ENCODE assay signal across 16 cellular contexts in the genomic region with DNA sequence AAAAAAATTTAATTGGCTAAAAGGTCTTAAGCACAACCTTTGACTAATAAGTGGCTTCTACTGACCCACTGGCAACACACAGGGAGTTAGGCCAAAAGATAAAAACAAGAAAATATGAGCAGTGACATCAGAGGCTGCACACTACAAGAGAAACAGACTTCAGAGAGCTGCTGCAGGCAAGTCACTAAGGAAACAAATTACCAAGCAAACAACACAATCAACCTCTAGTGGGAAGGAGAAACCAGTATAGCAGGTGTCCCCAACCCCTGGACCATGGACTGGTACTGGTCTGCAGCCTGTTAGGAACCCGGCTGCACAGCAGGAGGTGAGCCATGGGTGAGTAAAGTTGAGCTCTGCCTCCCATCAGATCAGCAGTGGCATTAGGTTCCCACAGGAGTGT. TPM values are rescaled to one million over a fixed set of nuclear protein-coding genes. Genes with fewer than 3 reads are reported as not detected.
DNase-seq lines count a peak whose midpoint lies in the region; ATAC-seq and TF ChIP-seq lines count a peak whose summit lies in the region.
"Had no signal": no experiment of that assay in that cellular context is flagged by ENCODE, and none has a peak within 500 bp of the region (broad histone marks: within the 10 kb centered on the region; RNA-seq: fewer than 3 reads in every experiment).

No MANE protein-coding gene starts in this region.

- H3K27me3 ChIP-seq in PC-3 (ENCODE audit: low read length), result no peaks in the 10 kb centered on the region
- H3K27me3 ChIP-seq in heart right ventricle, result no peaks in the 10 kb centered on the region
- H3K27me3 ChIP-seq in smooth muscle cell (ENCODE audit: low read depth), result no peaks in the 10 kb centered on the region
- H3K27me3 ChIP-seq: neural progenitor cell, spleen, suprapubic skin had no signal

- H3K27ac Mint-ChIP-seq in stimulated activated naive CD8-positive, alpha-beta T cell treated with anti-CD3 and anti-CD28 coated beads, Interleukin-15, amount 100 ng/mL, for 72 hours, result no peak overlapping the region
- H3K27ac Mint-ChIP-seq: CD8-positive, alpha-beta memory T cell had no signal

- no peaks in the 10 kb centered on the region for H3K79me2 ChIP-seq in PC-3 (ENCODE audit: low read length)
- no peaks in the 10 kb centered on the region for H3K79me2 ChIP-seq in smooth muscle cell (ENCODE audit: low read depth)

- H3K9me3 Mint-ChIP-seq in stimulated activated naive CD8-positive, alpha-beta T cell treated with anti-CD3 and anti-CD28 coated beads, Interleukin-15, amount 100 ng/mL, for 72 hours, result no peaks in the 10 kb centered on the region
- H3K9me3 Mint-ChIP-seq: CD8-positive, alpha-beta memory T cell; neural progenitor cell had no signal

- H3K4me3 Mint-ChIP-seq in stimulated activated naive CD8-positive, alpha-beta T cell treated with anti-CD3 and anti-CD28 coated beads, Interleukin-15, amount 100 ng/mL, for 72 hours, result no peak overlapping the region
- H3K4me3 Mint-ChIP-seq: CD8-positive, alpha-beta memory T cell; neural progenitor cell had no signal

- ATAC-seq in PC-3 (peak; percentile 71), heart right ventricle (peak; percentile 43 to 95 (median 88))
- ATAC-seq in stimulated activated naive CD8-positive, alpha-beta T cell treated with anti-CD3 and anti-CD28 coated beads, Interleukin-15, amount 100 ng/mL, for 72 hours, result no peak

- H3K4me3 ChIP-seq in PC-3 (ENCODE audit: low read length) (no peak overlapping the region), heart right ventricle (no peak overlapping the region), smooth muscle cell (no peak overlapping the region)
- H3K4me3 ChIP-seq: HAP-1, neural progenitor cell, spleen, suprapubic skin had no signal

- H3K9me3 ChIP-seq in PC-3 (ENCODE audit: low read length) (no peaks in the 10 kb centered on the region), heart right ventricle (no peaks in the 10 kb centered on the region), smooth muscle cell (replicated peaks; ENCODE audit: low read depth) (no peaks in the 10 kb centered on the region)
- H3K9me3 ChIP-seq: HAP-1, spleen, suprapubic skin had no signal

- H3K4me2 ChIP-seq in PC-3 (ENCODE audit: low read length) (no peak overlapping the region), smooth muscle cell (no peak overlapping the region)
- H3K4me2 ChIP-seq: neural progenitor cell had no signal

- no peak overlapping the region for H2AFZ ChIP-seq in PC-3 (ENCODE audit: low read length)
- no peak overlapping the region for H2AFZ ChIP-seq in smooth muscle cell (ENCODE audit: low read depth)
- H2AFZ ChIP-seq: neural progenitor cell had no signal

- H3K4me1 Mint-ChIP-seq in stimulated activated naive CD8-positive, alpha-beta T cell treated with anti-CD3 and anti-CD28 coated beads, Interleukin-15, amount 100 ng/mL, for 72 hours, result no peaks in the 10 kb centered on the region
- H3K4me1 Mint-ChIP-seq: neural progenitor cell had no signal

- POLR2A ChIA-PET in PC-3 (lab: Charles Lee; ENCODE audit: unreplicated experiment), result interaction anchor here (0.7 to 1.2 kb wide), 2 partner anchors 20 to 88 kb away, joined by 4 to 5 read pairs; a partner anchor contains a TSS

- H3K36me3 ChIP-seq in PC-3 (ENCODE audit: low read depth, low read length), result peaks cover 21% of the 10 kb centered on the region
- H3K36me3 ChIP-seq in heart right ventricle, result peaks cover 0 to 67% (median 19%) of the 10 kb centered on the region in 9 donors
- H3K36me3 ChIP-seq in smooth muscle cell (ENCODE audit: low read depth), result no peaks in the 10 kb centered on the region
- H3K36me3 ChIP-seq: neural progenitor cell had no signal

- TF ChIP-seq CTCF in PC-3 (conservative IDR thresholded peaks at IDR 0.05; ENCODE audit: low read depth, low read length), result no peak
- TF ChIP-seq CTCF in heart right ventricle (IDR thresholded peaks at IDR 0.05), result no peak
- no peak for TF ChIP-seq CTCF in smooth muscle cell (IDR thresholded peaks at IDR 0.05; ENCODE audit: borderline replicate concordance, insufficient read depth, poor library complexity, severe bottlenecking)

- no peaks in the 10 kb centered on the region for H4K20me1 ChIP-seq in PC-3 (ENCODE audit: low read length)
- H4K20me1 ChIP-seq in smooth muscle cell (ENCODE audit: low read depth), result peaks cover 8% of the 10 kb centered on the region

- no peaks in the 10 kb centered on the region for H3K9me2 ChIP-seq in PC-3 (replicated peaks; ENCODE audit: low read length)

- DNase-seq in NCI-H1092 treated with DMSO at 0.1 percent for 48 hours (lab: John Stamatoyannopoulos, UW), result peak; percentile 9
- no peak for DNase-seq in NCI-H1092 (lab: John Stamatoyannopoulos, UW)
- DNase-seq in PC-3, result peak; percentile 66
- peak in 1 of 2 donors; percentile 4 for DNase-seq in heart right ventricle
- no peak for DNase-seq in smooth muscle cell (lab: John Stamatoyannopoulos, UW; ENCODE audit: unreplicated experiment)
- no peak for DNase-seq in posterior cingulate gyrus
- DNase-seq in stimulated activated naive CD8-positive, alpha-beta T cell treated with anti-CD3 and anti-CD28 coated beads, Interleukin-15, amount 100 ng/mL, for 72 hours, result no peak
- no peak for DNase-seq in AG08396 (ENCODE audit: low spot score)
- DNase-seq: 8988T; activated naive CD4-positive, alpha-beta T cell treated with Interleukin-2 at 50 U/mL for 16 hours; CD8-positive, alpha-beta memory T cell; central memory CD4-positive, alpha-beta T cell; spleen had no signal

- CTCF ChIA-PET in PC-3 (lab: Charles Lee), result no interaction called here

- 64 to 69% methylated on average over 1 of the region's 1 CpG for WGBS in heart right ventricle, 2 donors
- WGBS in smooth muscle cell (ENCODE audit: low lambda C conversion rate), result 86% methylated on average over 1 of the region's 1 CpG

- H3K27me3 Mint-ChIP-seq in stimulated activated naive CD8-positive, alpha-beta T cell treated with anti-CD3 and anti-CD28 coated beads, Interleukin-15, amount 100 ng/mL, for 72 hours, result no peaks in the 10 kb centered on the region

- H3K9ac ChIP-seq in PC-3 (ENCODE audit: low read length), result no peak overlapping the region
- H3K9ac ChIP-seq in smooth muscle cell (ENCODE audit: low read depth), result no peak overlapping the region
- H3K9ac ChIP-seq: neural progenitor cell had no signal

- BruUV-seq in PC-3 (replicated peaks; lab: Mats Ljungman, UMichigan), result no TSS peak

- H3F3A ChIP-seq in PC-3 (ENCODE audit: low read length, unreplicated experiment) (no peaks in the 10 kb centered on the region), smooth muscle cell (ENCODE audit: low read depth) (no peaks in the 10 kb centered on the region)

- H3K4me1 ChIP-seq in PC-3 (ENCODE audit: insufficient read depth, low read length) (peaks cover 7% of the 10 kb centered on the region; the same call in 1 of the 2 replicates), heart right ventricle (peaks cover 0 to 19% (median 14%) of the 10 kb centered on the region in 9 donors), smooth muscle cell (ENCODE audit: low read depth) (no peaks in the 10 kb centered on the region)
- H3K4me1 ChIP-seq: HAP-1, neural progenitor cell, spleen, suprapubic skin had no signal

- H3K27ac ChIP-seq in PC-3 (ENCODE audit: low read length), result peak overlapping the region; percentile 68
- H3K27ac ChIP-seq in heart right ventricle, result peak overlapping the region in 2 of 10 donors; percentile 24 to 40
- peak overlapping the region; percentile 37 for H3K27ac ChIP-seq in smooth muscle cell (ENCODE audit: low read depth)
- H3K27ac ChIP-seq: neural progenitor cell, spleen, suprapubic skin had no signal

- intact Hi-C loops in PC-3 (cut with micrococcal nuclease), result no loop called here
- intact Hi-C loops in heart right ventricle (cut with DNase I), result no loop called here
- intact Hi-C loops in posterior cingulate gyrus (cut with DNase I), result no loop called here

RNA-seq across cellular contexts. Expression of a gene that starts 20.8 kb away (rescaled TPM):
- total RNA-seq in PC-3 (2014; rRNA removed) (194 and 232 TPM in 2 replicates), heart right ventricle (100 to 1,000 TPM; 115 to 148 (median 132) TPM), smooth muscle cell (63.5 and 66.3 TPM in 2 replicates)
- polyA plus RNA-seq in heart right ventricle (10 to 100 TPM; 66.7 to 92.6 TPM), smooth muscle cell (31.3 and 54.7 TPM in 2 replicates)

RNA-seq across cellular contexts. Expression of a gene that starts 46.8 kb away (rescaled TPM):
- total RNA-seq in PC-3 (2014; rRNA removed) (9.6 and 15.6 TPM in 2 replicates), heart right ventricle (10 to 100 TPM; 10.9 to 17.8 (median 15.4) TPM), smooth muscle cell (10.7 and 15.3 TPM in 2 replicates)
- polyA plus RNA-seq in heart right ventricle (1 to 10 TPM; 7.6 to 8.6 TPM), smooth muscle cell (9.9 and 16.2 TPM in 2 replicates)

Comparison
In these comparisons a context has a peak if more than half of its experiments do, and no peak if none do; other contexts are left out.
1. DNase-seq: peak in NCI-H1092 treated with DMSO at 0.1 percent for 48 hours (single experiment) and PC-3 (single experiment); none in NCI-H1092 (single experiment), smooth muscle cell (single experiment), posterior cingulate gyrus (0 of 10), stimulated activated naive CD8-positive, alpha-beta T cell treated with anti-CD3 and anti-CD28 coated beads, Interleukin-15, amount 100 ng/mL, for 72 hours (0 of 2) and AG08396 (single experiment).